19 cellular contexts compared by ENCODE assay signal in the genomic region with DNA sequence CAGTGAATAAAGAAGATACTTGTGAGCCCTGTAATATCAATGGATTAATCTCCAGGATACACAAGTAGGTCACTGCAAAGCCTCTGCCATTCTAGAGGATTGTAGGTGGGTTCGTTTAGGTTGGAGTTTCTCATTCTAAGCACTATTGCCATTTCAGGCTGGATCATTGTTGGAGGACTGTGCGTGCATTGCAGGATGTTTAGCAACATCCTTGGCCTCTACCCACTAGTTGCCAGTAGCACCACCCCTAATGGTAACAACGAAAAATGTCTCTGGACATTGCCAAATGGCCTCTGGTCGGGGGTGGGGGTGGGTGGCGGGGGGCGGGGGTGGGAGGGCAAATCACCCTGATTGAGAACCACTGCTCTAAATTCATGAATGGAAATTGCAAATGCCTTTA.
"Had no signal": no experiment of that assay in that cellular context is flagged by ENCODE, and none has a peak within 500 bp of the region (broad histone marks: within the 10 kb centered on the region; RNA-seq: fewer than 3 reads in every experiment).

No MANE protein-coding gene starts in this region.

- H3K27me3 ChIP-seq: heart left ventricle, right lobe of liver, suprapubic skin, thyroid gland had no signal

- H3K9me3 ChIP-seq: heart left ventricle, prostate gland, right lobe of liver, suprapubic skin, thyroid gland had no signal

- H3K27ac ChIP-seq: heart left ventricle, parathyroid adenoma, prostate gland, right lobe of liver, suprapubic skin, thyroid gland had no signal

- DNase-seq: effector memory CD4-positive, alpha-beta T cell; heart left ventricle; hippocampal formation; left colon; left ventricle myocardium superior; mesendoderm; naive B cell; right lobe of liver; stimulated activated CD4-positive, alpha-beta T cell treated with anti-CD3 and anti-CD28 coated beads, Interleukin-4, amount 100 ng/mL, for 1 hour; stimulated activated CD8-positive, alpha-beta memory T cell treated with anti-CD3 and anti-CD28 coated beads, Interleukin-4, amount 100 ng/mL, for 48 hours; stimulated activated naive CD8-positive, alpha-beta T cell treated with anti-CD3 and anti-CD28 coated beads, Interleukin-15, Interleukin-2, amounts not matched to agents 100 U/mL and 50 U/mL, for 24 hours; thyroid gland had no signal

- H3K9me3 Mint-ChIP-seq: naive B cell; nephron; stimulated activated effector memory CD8-positive, alpha-beta T cell treated with anti-CD3 and anti-CD28 coated beads, Interleukin-12 subunit alpha, Interleukin-12 subunit beta, amount 100 ng/mL, for 72 hours; type B pancreatic cell had no signal

- ATAC-seq: esophagus mucosa; heart left ventricle; left colon; left ventricle myocardium superior; right lobe of liver; stimulated activated effector memory CD8-positive, alpha-beta T cell treated with anti-CD3 and anti-CD28 coated beads, Interleukin-12 subunit alpha, Interleukin-12 subunit beta, amount 100 ng/mL, for 72 hours; stimulated activated naive CD8-positive, alpha-beta T cell treated with anti-CD3 and anti-CD28 coated beads, Interleukin-15, Interleukin-2, amounts not matched to agents 100 U/mL and 50 U/mL, for 24 hours had no signal

- H3K36me3 Mint-ChIP-seq: naive B cell, type B pancreatic cell had no signal

- H3K4me3 Mint-ChIP-seq: naive B cell; nephron; stimulated activated effector memory CD8-positive, alpha-beta T cell treated with anti-CD3 and anti-CD28 coated beads, Interleukin-12 subunit alpha, Interleukin-12 subunit beta, amount 100 ng/mL, for 72 hours; type B pancreatic cell had no signal

- H3K4me3 ChIP-seq: heart left ventricle, prostate gland, right lobe of liver, suprapubic skin, thyroid gland had no signal

- H3K27ac Mint-ChIP-seq: naive B cell; nephron; stimulated activated effector memory CD8-positive, alpha-beta T cell treated with anti-CD3 and anti-CD28 coated beads, Interleukin-12 subunit alpha, Interleukin-12 subunit beta, amount 100 ng/mL, for 72 hours; type B pancreatic cell had no signal
